Comparison of ENCODE assay signal across 18 cellular contexts in the genomic region with DNA sequence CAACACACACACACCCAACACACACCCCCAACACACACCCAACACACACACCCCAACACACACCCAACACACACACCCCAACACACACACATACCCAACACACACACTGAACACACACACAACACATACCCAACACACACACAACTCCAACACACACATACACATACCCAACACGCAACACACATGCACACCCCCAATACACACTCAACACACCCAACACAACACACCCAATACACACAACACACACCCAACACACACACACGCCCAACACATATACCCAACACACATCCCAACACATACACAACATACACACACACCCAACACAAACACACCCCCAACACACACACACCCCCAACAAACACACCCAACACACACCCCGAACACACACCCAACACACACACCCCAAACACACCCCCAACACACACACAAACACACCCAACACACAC. TPM values are rescaled to one million over a fixed set of nuclear protein-coding genes. Genes with fewer than 3 reads are reported as not detected.
A peak's percentile ranks its signal among the peaks of the same experiment; 100 is the strongest.
DNase-seq lines count a peak whose midpoint lies in the region; ATAC-seq and TF ChIP-seq lines count a peak whose summit lies in the region.
"Had no signal": no experiment of that assay in that cellular context is flagged by ENCODE, and none has a peak within 500 bp of the region (broad histone marks: within the 10 kb centered on the region; RNA-seq: fewer than 3 reads in every experiment).

No MANE protein-coding gene starts in this region.

- CTCF ChIA-PET in activated CD8-positive, alpha-beta T cell treated with anti-CD3 and anti-CD28 coated beads for 36 hours (lab: Charles Lee): no interaction called here

- H3K4me1 Mint-ChIP-seq in natural killer cell treated with Interleukin-12 subunit alpha and Interleukin-12 subunit beta and Interleukin-15 and Interleukin-18, amount 100 ng/mL, for 72 hours (ENCODE audit: low read depth in 2 of 2): peaks cover 22 to 29% of the 10 kb centered on the region in 2 donors
- H3K4me1 Mint-ChIP-seq in natural killer cell: peaks cover 22 to 32% of the 10 kb centered on the region in 2 donors
- H3K4me1 Mint-ChIP-seq in activated CD8-positive, alpha-beta T cell treated with anti-CD3 and anti-CD28 coated beads for 36 hours (ENCODE audit: low read depth): peaks cover 23% of the 10 kb centered on the region

- H3K9me3 Mint-ChIP-seq in natural killer cell treated with Interleukin-12 subunit alpha and Interleukin-12 subunit beta and Interleukin-15 and Interleukin-18, amount 100 ng/mL, for 72 hours: peaks cover 10% of the 10 kb centered on the region
- H3K9me3 Mint-ChIP-seq in natural killer cell: peaks cover 4 to 7% of the 10 kb centered on the region in 2 donors
- H3K9me3 Mint-ChIP-seq in activated CD8-positive, alpha-beta T cell treated with anti-CD3 and anti-CD28 coated beads for 36 hours: peaks cover 5% of the 10 kb centered on the region
- H3K9me3 Mint-ChIP-seq: CD8-positive, alpha-beta T cell had no signal

- ATAC-seq in natural killer cell treated with Interleukin-12 subunit alpha and Interleukin-12 subunit beta and Interleukin-15 and Interleukin-18, amount 100 ng/mL, for 72 hours: no peak
- no peak for ATAC-seq in natural killer cell
- ATAC-seq in activated CD8-positive, alpha-beta T cell treated with anti-CD3 and anti-CD28 coated beads for 36 hours: no peak
- no peak for ATAC-seq in HG03025 (IDR thresholded peaks at IDR 0.05; ENCODE audit: low FRiP score, unreplicated experiment)
- no peak for ATAC-seq in GM19452 (IDR thresholded peaks at IDR 0.05; ENCODE audit: unreplicated experiment)
- ATAC-seq in HG03175 (IDR thresholded peaks at IDR 0.05; ENCODE audit: unreplicated experiment): no peak
- ATAC-seq: CD8-positive, alpha-beta T cell had no signal

- POLR2A ChIA-PET in activated CD8-positive, alpha-beta T cell treated with anti-CD3 and anti-CD28 coated beads for 36 hours (lab: Charles Lee): no interaction called here

- peak overlapping the region; percentile 66 to 81 for H3K27ac Mint-ChIP-seq in natural killer cell treated with Interleukin-12 subunit alpha and Interleukin-12 subunit beta and Interleukin-15 and Interleukin-18, amount 100 ng/mL, for 72 hours
- peak overlapping the region in 1 of 2 donors; percentile 67 for H3K27ac Mint-ChIP-seq in natural killer cell
- H3K27ac Mint-ChIP-seq in activated CD8-positive, alpha-beta T cell treated with anti-CD3 and anti-CD28 coated beads for 36 hours: peak overlapping the region; percentile 48
- H3K27ac Mint-ChIP-seq: CD8-positive, alpha-beta T cell had no signal

- peaks cover 7% of the 10 kb centered on the region for H3K36me3 Mint-ChIP-seq in natural killer cell treated with Interleukin-12 subunit alpha and Interleukin-12 subunit beta and Interleukin-15 and Interleukin-18, amount 100 ng/mL, for 72 hours
- H3K36me3 Mint-ChIP-seq in natural killer cell: no peaks in the 10 kb centered on the region
- peaks cover 4% of the 10 kb centered on the region for H3K36me3 Mint-ChIP-seq in activated CD8-positive, alpha-beta T cell treated with anti-CD3 and anti-CD28 coated beads for 36 hours (ENCODE audit: low read depth)
- H3K36me3 Mint-ChIP-seq: CD8-positive, alpha-beta T cell had no signal

- TF ChIP-seq POLR2A in erythroblast (IDR thresholded peaks at IDR 0.05; ENCODE audit: low read length): no peak

- intact Hi-C loops in natural killer cell (cut with micrococcal nuclease): no loop called here
- intact Hi-C loops in activated CD8-positive, alpha-beta T cell treated with anti-CD3 and anti-CD28 coated beads for 36 hours (cut with micrococcal nuclease): no loop called here

- no peak overlapping the region for H3K4me3 Mint-ChIP-seq in natural killer cell treated with Interleukin-12 subunit alpha and Interleukin-12 subunit beta and Interleukin-15 and Interleukin-18, amount 100 ng/mL, for 72 hours
- no peak overlapping the region for H3K4me3 Mint-ChIP-seq in natural killer cell
- no peak overlapping the region for H3K4me3 Mint-ChIP-seq in activated CD8-positive, alpha-beta T cell treated with anti-CD3 and anti-CD28 coated beads for 36 hours
- H3K4me3 Mint-ChIP-seq: CD8-positive, alpha-beta T cell had no signal

- no peaks in the 10 kb centered on the region for H3K27me3 Mint-ChIP-seq in natural killer cell treated with Interleukin-12 subunit alpha and Interleukin-12 subunit beta and Interleukin-15 and Interleukin-18, amount 100 ng/mL, for 72 hours
- H3K27me3 Mint-ChIP-seq in natural killer cell (ENCODE audit: low read depth in 2 of 2): peaks cover 0 to 3% of the 10 kb centered on the region in 2 donors
- H3K27me3 Mint-ChIP-seq in activated CD8-positive, alpha-beta T cell treated with anti-CD3 and anti-CD28 coated beads for 36 hours: no peaks in the 10 kb centered on the region

- no peak for DNase-seq in natural killer cell treated with Interleukin-12 subunit alpha and Interleukin-12 subunit beta and Interleukin-15 and Interleukin-18, amount 100 ng/mL, for 72 hours (ENCODE audit: low spot score)
- DNase-seq in natural killer cell (no peak), erythroblast (lab: John Stamatoyannopoulos, UW) (peak; percentile 43 to 60)
- no peak for DNase-seq in activated CD8-positive, alpha-beta T cell treated with anti-CD3 and anti-CD28 coated beads for 36 hours
- DNase-seq: BE2C; CD8-positive, alpha-beta T cell; DND-41; GDM1; H7; KG1; NCI-H1092 treated with DMSO at 0.1 percent for 48 hours; NCI-H187 treated with DMSO at 0.1 percent for 48 hours; NCI-H2171 treated with DMSO at 0.1 percent for 48 hours; NCI-H82; Right ventricle myocardium superior had no signal

- no peak for TF ChIP-seq CTCF in natural killer cell (IDR thresholded peaks at IDR 0.05)
- TF ChIP-seq CTCF in activated CD8-positive, alpha-beta T cell treated with anti-CD3 and anti-CD28 coated beads for 36 hours (IDR thresholded peaks at IDR 0.05): no peak

RNA-seq across cellular contexts. Expression of a gene that starts 8.2 kb away (rescaled TPM):
- 100 to 1,000 TPM; 110 to 169 TPM for total RNA-seq in natural killer cell treated with Interleukin-12 subunit alpha and Interleukin-12 subunit beta and Interleukin-15 and Interleukin-18, amount 100 ng/mL, for 72 hours
- total RNA-seq in natural killer cell: 100 to 1,000 TPM; 110 to 140 (median 135) TPM
- 100 to 1,000 TPM; 103 to 104 TPM for total RNA-seq in activated CD8-positive, alpha-beta T cell treated with anti-CD3 and anti-CD28 coated beads for 36 hours

RNA-seq across cellular contexts. Expression of a gene that starts 42.0 kb away (rescaled TPM):
- total RNA-seq in natural killer cell treated with Interleukin-12 subunit alpha and Interleukin-12 subunit beta and Interleukin-15 and Interleukin-18, amount 100 ng/mL, for 72 hours: 1 to 10 TPM; 1.0 to 2.2 TPM
- total RNA-seq in natural killer cell: 10 to 100 TPM; 11.0 to 23.7 (median 19.6) TPM
- under 1 TPM; 0.16 to 0.22 TPM for total RNA-seq in activated CD8-positive, alpha-beta T cell treated with anti-CD3 and anti-CD28 coated beads for 36 hours
- total RNA-seq: CD8-positive, alpha-beta T cell had no signal

Comparison
In these comparisons a context has a peak if more than half of its experiments do, and no peak if none do; other contexts are left out.
1. DNase-seq: peak in erythroblast (2 of 2); none in natural killer cell treated with Interleukin-12 subunit alpha and Interleukin-12 subunit beta and Interleukin-15 and Interleukin-18, amount 100 ng/mL, for 72 hours (single experiment), natural killer cell (single experiment) and activated CD8-positive, alpha-beta T cell treated with anti-CD3 and anti-CD28 coated beads for 36 hours (single experiment).